ENCODE assay signal across 8 cellular contexts in genomic region chr16:72787519-72788268, GRCh38.
DNase-seq lines count a peak whose midpoint lies in the region; ATAC-seq and TF ChIP-seq lines count a peak whose summit lies in the region.

No MANE protein-coding gene starts in this region.

- H3K9ac ChIP-seq in BLaER1 treated with 17β-estradiol and CSF1 and Interleukin-3, amounts not matched to agents 10 nM and 100 nM: peak overlapping the region; percentile 71 to 83 (median 81)

- peaks cover 24 to 53% (median 40%) of the 10 kb centered on the region in 10 experiments for H3K4me1 ChIP-seq in BLaER1 treated with 17β-estradiol and CSF1 and Interleukin-3, amounts not matched to agents 10 nM and 100 nM
- peaks cover 0 to 27% of the 10 kb centered on the region in 2 donors for H3K4me1 ChIP-seq in left lung

- peaks cover 0 to 26% (median 18%) of the 10 kb centered on the region in 11 experiments; a peak in 16 of 22 replicates for H3K9me3 ChIP-seq in BLaER1 treated with 17β-estradiol and CSF1 and Interleukin-3, amounts not matched to agents 10 nM and 100 nM (replicated peaks in 1 of 11)
- H3K9me3 ChIP-seq in left lung: no peaks in the 10 kb centered on the region

- DNase-seq in HS-5 (ENCODE audit: low read depth) (peak; percentile 23), left lung (peak; percentile 85 to 92), DMS53 (lab: John Stamatoyannopoulos, UW) (no peak)
- DNase-seq in activated CD4-positive, alpha-beta T cell treated with anti-CD3 and anti-CD28 coated beads for 1 hour: peak; percentile 45
- peak; percentile 70 for DNase-seq in stimulated activated CD4-positive, alpha-beta T cell treated with anti-CD3 and anti-CD28 coated beads, Interleukin-4, amount 100 ng/mL, for 1 hour

- H4K20me1 ChIP-seq in BLaER1 treated with 17β-estradiol and CSF1 and Interleukin-3, amounts not matched to agents 10 nM and 100 nM: peaks cover 0 to 14% (median 0%) of the 10 kb centered on the region in 11 experiments; a peak in 2 of 22 replicates

- intact Hi-C loops in left lung (cut with DNase I): no loop called here

- ATAC-seq in GM21367 (IDR thresholded peaks at IDR 0.05; ENCODE audit: unreplicated experiment) (peak; percentile 77), left lung (peak; percentile 94)

- no peaks in the 10 kb centered on the region for H3K27me3 ChIP-seq in BLaER1 treated with 17β-estradiol and CSF1 and Interleukin-3, amounts not matched to agents 10 nM and 100 nM
- no peaks in the 10 kb centered on the region for H3K27me3 ChIP-seq in left lung

- peak overlapping the region; percentile 62 to 92 (median 74); a peak in 21 of 22 replicates for H3K27ac ChIP-seq in BLaER1 treated with 17β-estradiol and CSF1 and Interleukin-3, amounts not matched to agents 10 nM and 100 nM
- H3K27ac ChIP-seq in cingulate gyrus (ENCODE audit: low read depth, low read length) (peak overlapping the region; percentile 35), left lung (peak overlapping the region; percentile 13 to 66)

- TF ChIP-seq CTCF in left lung (IDR thresholded peaks at IDR 0.05): no peak

- peaks cover 0 to 38% (median 8%) of the 10 kb centered on the region in 11 experiments; a peak in 10 of 22 replicates for H3K36me3 ChIP-seq in BLaER1 treated with 17β-estradiol and CSF1 and Interleukin-3, amounts not matched to agents 10 nM and 100 nM
- H3K36me3 ChIP-seq in left lung: peaks cover 0 to 5% of the 10 kb centered on the region in 2 donors

- H3K4me2 ChIP-seq in BLaER1 treated with 17β-estradiol and CSF1 and Interleukin-3, amounts not matched to agents 10 nM and 100 nM: peak overlapping the region; percentile 85 to 99 (median 95)

- peak overlapping the region; percentile 59 to 79 (median 71) for H3K4me3 ChIP-seq in BLaER1 treated with 17β-estradiol and CSF1 and Interleukin-3, amounts not matched to agents 10 nM and 100 nM
- peak overlapping the region; percentile 21 to 35 for H3K4me3 ChIP-seq in left lung
